Comparison of ENCODE assay signal across 12 cellular contexts in the genomic region with DNA sequence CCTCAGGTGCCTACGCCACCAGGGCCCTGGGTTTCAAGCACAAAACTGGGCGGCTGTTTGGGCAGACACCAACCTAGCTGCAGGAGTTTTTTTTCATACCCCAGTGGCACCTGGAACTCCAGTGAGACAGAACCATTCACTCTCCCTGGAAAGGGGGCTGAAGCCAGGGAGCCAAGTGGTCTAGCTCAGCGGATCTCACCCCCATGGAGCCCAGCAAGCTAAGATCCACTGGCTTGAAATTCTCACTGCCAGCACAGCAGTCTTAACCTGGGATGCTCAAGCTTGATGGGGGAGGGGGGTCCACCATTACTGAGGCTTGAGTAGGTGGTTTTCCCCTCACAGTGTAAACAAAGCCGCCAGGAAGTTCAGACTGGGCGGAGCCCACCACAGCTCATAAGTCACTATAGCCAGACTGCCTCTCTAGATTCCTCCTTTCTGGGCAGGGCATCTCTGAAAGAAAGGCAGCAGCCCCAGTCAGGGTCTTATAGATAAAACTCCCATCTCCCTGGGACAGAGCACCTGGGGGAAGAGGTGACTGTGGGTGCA. TPM values are rescaled to one million over a fixed set of nuclear protein-coding genes. Genes with fewer than 3 reads are reported as not detected.
A peak's percentile ranks its signal among the peaks of the same experiment; 100 is the strongest.
DNase-seq lines count a peak whose midpoint lies in the region; ATAC-seq and TF ChIP-seq lines count a peak whose summit lies in the region.
"Not testable (repeated sequence)": the region's sequence is repeated elsewhere in the genome, so short reads cannot be mapped to it uniquely, and the experiment has no call there.
"Had no signal": no experiment of that assay in that cellular context is flagged by ENCODE, and none has a peak within 500 bp of the region (broad histone marks: within the 10 kb centered on the region; RNA-seq: fewer than 3 reads in every experiment).

No MANE protein-coding gene starts in this region.

- H3K4ac ChIP-seq in neuronal stem cell (ENCODE audit: low read length), result not testable (repeated sequence)

- POLR2A ChIA-PET in T-cell (lab: Charles Lee); activated CD8-positive, alpha-beta T cell treated with anti-CD3 and anti-CD28 coated beads for 36 hours (lab: Charles Lee): not testable (repeated sequence)

- H3K14ac ChIP-seq in neuronal stem cell (ENCODE audit: low read length), result not testable (repeated sequence)

- H3K4me3 Mint-ChIP-seq in Calu3 (ENCODE audit: low read depth, unreplicated experiment); GM23338; T-cell; activated CD8-positive, alpha-beta T cell treated with anti-CD3 and anti-CD28 coated beads for 36 hours: not testable (repeated sequence)

- intact Hi-C loops in Calu3 (cut with micrococcal nuclease; ENCODE audit: unreplicated experiment); activated CD8-positive, alpha-beta T cell treated with anti-CD3 and anti-CD28 coated beads for 36 hours (cut with micrococcal nuclease): not testable (repeated sequence)

- H3K18ac ChIP-seq in neuronal stem cell (ENCODE audit: low read length), result not testable (repeated sequence)

- H3K36me3 Mint-ChIP-seq in Calu3 (ENCODE audit: insufficient read depth, unreplicated experiment); GM23338 (ENCODE audit: low read depth); T-cell; activated CD8-positive, alpha-beta T cell treated with anti-CD3 and anti-CD28 coated beads for 36 hours (ENCODE audit: low read depth): not testable (repeated sequence)

- H3K4me2 ChIP-seq in GM23338; neuronal stem cell (ENCODE audit: insufficient read depth, low read length, poor library complexity, severe bottlenecking): not testable (repeated sequence)

- not testable (repeated sequence) for H2BK120ac ChIP-seq in neuronal stem cell (ENCODE audit: low read depth, low read length)

- CTCF ChIA-PET in Calu3 (lab: Charles Lee); activated CD8-positive, alpha-beta T cell treated with anti-CD3 and anti-CD28 coated beads for 36 hours (lab: Charles Lee): not testable (repeated sequence)
- CTCF ChIA-PET in T-cell (lab: Charles Lee), result interaction anchor here in 1 of 2 donors (0.6 kb wide), 1 partner anchor 284 kb away, joined by 5 read pairs; no protein-coding TSS in a partner anchor

- H3K27me3 ChIP-seq in GM23338 (ENCODE audit: insufficient read depth); brain microvascular endothelial cell (replicated peaks); neuronal stem cell (ENCODE audit: control insufficient read depth in 3 of 3, insufficient read depth in 3 of 3, low read depth in 1 of 3, low read length in 3 of 3): not testable (repeated sequence)

- not testable (repeated sequence) for H3K9me3 Mint-ChIP-seq in Calu3 (ENCODE audit: low read depth, unreplicated experiment); GM23338; T-cell; activated CD8-positive, alpha-beta T cell treated with anti-CD3 and anti-CD28 coated beads for 36 hours

- H3K4me3 ChIP-seq in GM23338; brain microvascular endothelial cell (ENCODE audit: low read depth, low read length); neuronal stem cell (ENCODE audit: low read length in 2 of 2): not testable (repeated sequence)

- not testable (repeated sequence) for TF ChIP-seq CTCF in Calu3 (IDR thresholded peaks at IDR 0.05; ENCODE audit: unreplicated experiment); GM23338 (conservative IDR thresholded peaks at IDR 0.05; ENCODE audit: low read depth in 2 of 2); activated CD8-positive, alpha-beta T cell treated with anti-CD3 and anti-CD28 coated beads for 36 hours (IDR thresholded peaks at IDR 0.05); brain microvascular endothelial cell (IDR thresholded peaks at IDR 0.05; ENCODE audit: low read depth, low read length, missing control alignments)

- not testable (repeated sequence) for H2BK15ac ChIP-seq in neuronal stem cell (ENCODE audit: low read length)

- H3K79me1 ChIP-seq in neuronal stem cell (ENCODE audit: low read depth, low read length), result not testable (repeated sequence)

- not testable (repeated sequence) for H4K91ac ChIP-seq in neuronal stem cell (ENCODE audit: low read depth, low read length, poor library complexity)

- H4K20me1 ChIP-seq in GM23338 (replicated peaks; ENCODE audit: insufficient read depth), result not testable (repeated sequence)

- not testable (repeated sequence) for H3K27ac Mint-ChIP-seq in Calu3 (ENCODE audit: unreplicated experiment); GM23338; T-cell; activated CD8-positive, alpha-beta T cell treated with anti-CD3 and anti-CD28 coated beads for 36 hours

- H2AFZ ChIP-seq in GM23338 (peak overlapping the region; percentile 72), neuronal stem cell (ENCODE audit: low read length) (peak overlapping the region; percentile 35)

- H3K23ac ChIP-seq in neuronal stem cell (ENCODE audit: low read depth, low read length, poor library complexity), result not testable (repeated sequence)

- H3K36me3 ChIP-seq in GM23338 (ENCODE audit: insufficient read depth); brain microvascular endothelial cell (replicated peaks); neuronal stem cell (replicated peaks in 1 of 2; ENCODE audit: control insufficient read depth in 2 of 2, insufficient read depth in 2 of 2, low read length in 2 of 2): not testable (repeated sequence)

- H3K9me3 ChIP-seq in neuronal stem cell (replicated peaks in 1 of 2; ENCODE audit: control insufficient read depth in 2 of 2, insufficient read depth in 1 of 2, low read depth in 1 of 2, low read length in 2 of 2), result not testable (repeated sequence)

- H4K8ac ChIP-seq in neuronal stem cell (ENCODE audit: low read depth, low read length), result not testable (repeated sequence)

- H3K4me1 ChIP-seq in GM23338 (ENCODE audit: insufficient read depth); neuronal stem cell (ENCODE audit: control insufficient read depth in 2 of 2, insufficient read depth in 1 of 2, low read depth in 1 of 2, low read length in 2 of 2): not testable (repeated sequence)

- not testable (repeated sequence) for H3F3A ChIP-seq in GM23338 (replicated peaks; ENCODE audit: low read depth)

- not testable (repeated sequence) for BruUV-seq in Calu3 (replicated peaks; lab: Mats Ljungman, UMichigan)

- not testable (repeated sequence) for H3K4me1 Mint-ChIP-seq in Calu3 (ENCODE audit: low read depth, unreplicated experiment); GM23338; activated CD8-positive, alpha-beta T cell treated with anti-CD3 and anti-CD28 coated beads for 36 hours (ENCODE audit: low read depth)
- peaks cover 11 to 25% (median 21%) of the 10 kb centered on the region in 3 donors for H3K4me1 Mint-ChIP-seq in T-cell

- not testable (repeated sequence) for H3K27me3 Mint-ChIP-seq in Calu3 (ENCODE audit: unreplicated experiment); GM23338 (ENCODE audit: insufficient read depth, low read depth, poor library complexity)
- H3K27me3 Mint-ChIP-seq in T-cell, result peaks cover 12 to 22% of the 10 kb centered on the region in 2 donors
- peaks cover 11% of the 10 kb centered on the region for H3K27me3 Mint-ChIP-seq in activated CD8-positive, alpha-beta T cell treated with anti-CD3 and anti-CD28 coated beads for 36 hours

- DNase-seq in Calu3 (peak; percentile 16), NCI-H1417 (lab: John Stamatoyannopoulos, UW) (peak in 2 of 3 experiments; percentile 3 to 20), T-cell (peak in 17 of 34 experiments; percentile 0 to 19 (median 4)), brain microvascular endothelial cell (peak; percentile 14), iris pigment epithelial cell (ENCODE audit: low read depth) (peak; percentile 8)
- not testable (repeated sequence) for DNase-seq in GM23338 (ENCODE audit: low spot score); neuronal stem cell (ENCODE audit: low spot score)
- DNase-seq in activated CD8-positive, alpha-beta T cell treated with anti-CD3 and anti-CD28 coated beads for 36 hours, result peak; percentile 8

- H2BK5ac ChIP-seq in neuronal stem cell (ENCODE audit: low read length), result not testable (repeated sequence)

- not testable (repeated sequence) for H3K9ac ChIP-seq in neuronal stem cell (ENCODE audit: low read depth, low read length, poor library complexity)

- not testable (repeated sequence) for H3K79me2 ChIP-seq in GM23338 (replicated peaks; ENCODE audit: insufficient read depth)

- WGBS in neuronal stem cell (ENCODE audit: extremely low coverage in 2 of 2, insufficient read length in 2 of 2, insufficient replicate concordance in 1 of 2), 2 donors, result no CpG with 5 or more reads among the region's 5 CpGs

- not testable (repeated sequence) for ATAC-seq in GM23338; activated CD8-positive, alpha-beta T cell treated with anti-CD3 and anti-CD28 coated beads for 36 hours
- peak in 3 of 4 experiments; percentile 54 to 74 (median 61) for ATAC-seq in T-cell (replicated peaks in 1 of 4)

- H2BK12ac ChIP-seq in neuronal stem cell (ENCODE audit: low read length), result not testable (repeated sequence)

- in situ Hi-C loops in brain microvascular endothelial cell (cut with HindIII; ENCODE audit: low pct_ligation_motif_present, low sequenced_read_pairs), result not testable (repeated sequence)

- H3K9me2 ChIP-seq in GM23338 (ENCODE audit: insufficient read depth), result not testable (repeated sequence)

- not testable (repeated sequence) for H3K27ac ChIP-seq in GM23338 (ENCODE audit: low read depth); brain microvascular endothelial cell; neuronal stem cell (replicated peaks; ENCODE audit: low read length)

- H2AK5ac ChIP-seq in neuronal stem cell (ENCODE audit: low read depth, low read length), result not testable (repeated sequence)

RNA-seq across cellular contexts. Expression of a gene that starts 4.4 kb away (rescaled TPM):
- not detected in 2 replicates for total RNA-seq in Calu3 (2022)
- not detected in 2 replicates for total RNA-seq in GM23338 (2014; rRNA removed; shearing (Covaris generic))
- not detected in 2 replicates for polyA plus RNA-seq in GM23338 (2016; fragmentation: Nextera tagmentation; extraction: Ambion mirVana)
- not detected for total RNA-seq in T-cell
- total RNA-seq in activated CD8-positive, alpha-beta T cell treated with anti-CD3 and anti-CD28 coated beads for 36 hours, result not detected
- polyA plus RNA-seq in neuronal stem cell (2013, experiment 1 of 2), result not detected
- not detected for polyA plus RNA-seq in neuronal stem cell (2013, experiment 2 of 2)
- total RNA-seq: CD4-positive, alpha-beta T cell; H7; LHCN-M2 had no signal
- polyA plus RNA-seq: AG04450 had no signal
